ENCODE assay signal across 16 cellular contexts in genomic region chr9:81628897-81629296, GRCh38.
A peak's percentile ranks its signal among the peaks of the same experiment; 100 is the strongest.
DNase-seq lines count a peak whose midpoint lies in the region; ATAC-seq and TF ChIP-seq lines count a peak whose summit lies in the region.
"Had no signal": no experiment of that assay in that cellular context is flagged by ENCODE, and none has a peak within 500 bp of the region (broad histone marks: within the 10 kb centered on the region; RNA-seq: fewer than 3 reads in every experiment).

No MANE protein-coding gene starts in this region.

- peaks cover 89% of the 10 kb centered on the region for H3K79me2 ChIP-seq in GM23338 (replicated peaks; ENCODE audit: insufficient read depth)

- H3K14ac ChIP-seq in mesenchymal stem cell (ENCODE audit: low read length in 2 of 2), result no peak overlapping the region

- no peak overlapping the region for H4K91ac ChIP-seq in mesenchymal stem cell (ENCODE audit: low read length)

- H3K4me3 ChIP-seq in GM23338 (no peak overlapping the region), mesenchymal stem cell (ENCODE audit: insufficient read depth in 1 of 2, low read depth in 1 of 2, low read length in 2 of 2) (no peak overlapping the region)
- H3K4me3 ChIP-seq: HAP-1 had no signal

- H3K27ac Mint-ChIP-seq in GM23338, result peak overlapping the region; percentile 68; the same call in 1 of the 2 replicates

- no peak for ATAC-seq in GM23338
- no peak for ATAC-seq in HG03457 (IDR thresholded peaks at IDR 0.05; ENCODE audit: unreplicated experiment)

- no peaks in the 10 kb centered on the region for H3K9me2 ChIP-seq in GM23338 (ENCODE audit: insufficient read depth)

- H3K9me3 Mint-ChIP-seq in GM23338, result no peaks in the 10 kb centered on the region
- H3K9me3 Mint-ChIP-seq: CD14-positive monocyte had no signal

- H3K36me3 Mint-ChIP-seq in GM23338 (ENCODE audit: low read depth), result peaks cover 37% of the 10 kb centered on the region

- H2AFZ ChIP-seq in GM23338 (no peak overlapping the region), mesenchymal stem cell (ENCODE audit: low read depth, low read length) (no peak overlapping the region)

- no peak overlapping the region for H2BK15ac ChIP-seq in mesenchymal stem cell (ENCODE audit: low read depth, poor library complexity, severe bottlenecking)

- TF ChIP-seq CTCF in GM23338 (conservative IDR thresholded peaks at IDR 0.05; ENCODE audit: low read depth in 2 of 2), result no peak

- no peak for DNase-seq in GM23338 (ENCODE audit: low spot score)
- peak; percentile 85 for DNase-seq in NCI-H69 (lab: John Stamatoyannopoulos, UW)
- no peak for DNase-seq in epithelial cell of prostate (ENCODE audit: low read depth, low spot score)
- DNase-seq in mesenchymal stem cell, result no peak
- DNase-seq in stimulated activated CD4-positive, alpha-beta T cell treated with anti-CD3 and anti-CD28 coated beads, Interleukin-4, amount 100 ng/mL, for 1 hour, result no peak
- DNase-seq in cerebellar nuclear complex (lab: John Stamatoyannopoulos, UW), result no peak
- DNase-seq: DMS153, NCI-H1417, NCI-H2029, NCI-H2171, NCI-H446 treated with DMSO at 0.1 percent for 48 hours, NCI-H774 had no signal

- H3K27me3 ChIP-seq in GM23338 (ENCODE audit: insufficient read depth) (no peaks in the 10 kb centered on the region), mesenchymal stem cell (ENCODE audit: control insufficient read depth in 1 of 2, insufficient read depth in 1 of 2, low read length in 2 of 2) (no peaks in the 10 kb centered on the region)

- H3K27ac ChIP-seq in GM23338 (ENCODE audit: low read depth), result peak overlapping the region; percentile 56
- H3K27ac ChIP-seq in epithelial cell of prostate, result peak overlapping the region; percentile 7
- H3K27ac ChIP-seq in mesenchymal stem cell (ENCODE audit: low read length, poor library complexity, severe bottlenecking), result peak overlapping the region; percentile 6

- H4K8ac ChIP-seq in mesenchymal stem cell (ENCODE audit: low read length), result no peak overlapping the region

- no peaks in the 10 kb centered on the region for H3K9me3 ChIP-seq in mesenchymal stem cell (ENCODE audit: control insufficient read depth, low read length)
- H3K9me3 ChIP-seq: Caco-2, HAP-1 had no signal

- no peak overlapping the region for H3K4me2 ChIP-seq in GM23338
- H3K4me2 ChIP-seq in mesenchymal stem cell (ENCODE audit: low read length, poor library complexity, severe bottlenecking), result no peak overlapping the region

- no peak overlapping the region for H3K4ac ChIP-seq in mesenchymal stem cell (ENCODE audit: low read depth in 1 of 2, low read length in 2 of 2)

- no peak overlapping the region for H2BK5ac ChIP-seq in mesenchymal stem cell (ENCODE audit: low read depth, low read length, poor library complexity, severe bottlenecking)

- peaks cover 21% of the 10 kb centered on the region for H3K4me1 ChIP-seq in GM23338 (ENCODE audit: insufficient read depth)
- H3K4me1 ChIP-seq in mesenchymal stem cell (ENCODE audit: control insufficient read depth, insufficient read depth, low read depth, low read length), result peaks cover 8% of the 10 kb centered on the region
- H3K4me1 ChIP-seq: Caco-2, HAP-1 had no signal

- H3K4me1 Mint-ChIP-seq in GM23338, result peaks cover 51% of the 10 kb centered on the region

- H3K27me3 Mint-ChIP-seq in GM23338 (ENCODE audit: insufficient read depth, low read depth, poor library complexity), result peaks cover 2% of the 10 kb centered on the region

- no peak overlapping the region for H3K4me3 Mint-ChIP-seq in GM23338
- H3K4me3 Mint-ChIP-seq: CD14-positive monocyte had no signal

- no peaks in the 10 kb centered on the region for H3F3A ChIP-seq in GM23338 (replicated peaks; ENCODE audit: low read depth)

- no peak overlapping the region for H2BK12ac ChIP-seq in mesenchymal stem cell (ENCODE audit: low read length in 2 of 2)

- H2AK5ac ChIP-seq in mesenchymal stem cell (ENCODE audit: low read length, severe bottlenecking), result no peak overlapping the region

- H3K79me1 ChIP-seq in mesenchymal stem cell (replicated peaks; ENCODE audit: low read length, poor library complexity, severe bottlenecking), result peaks cover 5% of the 10 kb centered on the region

- no peak overlapping the region for H3K18ac ChIP-seq in mesenchymal stem cell (ENCODE audit: low read depth in 1 of 2, low read length in 2 of 2)

- H2BK120ac ChIP-seq in mesenchymal stem cell (ENCODE audit: low read depth, low read length), result no peak overlapping the region

- H4K20me1 ChIP-seq in GM23338 (replicated peaks; ENCODE audit: insufficient read depth), result peaks cover 20% of the 10 kb centered on the region

- no peak overlapping the region for H3K9ac ChIP-seq in mesenchymal stem cell (ENCODE audit: low read length)

- no peak overlapping the region for H3K23ac ChIP-seq in mesenchymal stem cell (ENCODE audit: low read length in 2 of 2)

- WGBS in mesenchymal stem cell, result 78% methylated on average over 5 of the region's 5 CpGs

- H3K36me3 ChIP-seq in GM23338 (ENCODE audit: insufficient read depth) (peaks cover 16% of the 10 kb centered on the region; the same call in 1 of the 2 replicates), mesenchymal stem cell (ENCODE audit: control insufficient read depth in 1 of 2, insufficient read depth in 2 of 2, low read depth in 1 of 2, low read length in 2 of 2) (peaks cover 4 to 26% of the 10 kb centered on the region in 2 experiments)
- H3K36me3 ChIP-seq: HAP-1 had no signal

TF ChIP-seq in GM23338, 12 proteins besides CTCF, POLR2A, EP300 and RAD21:
- TF ChIP-seq POLR2AphosphoS5 (IDR thresholded peaks at IDR 0.05; ENCODE audit: low read depth), result no peak
- no peak for TF ChIP-seq REST (IDR thresholded peaks at IDR 0.05; ENCODE audit: unreplicated experiment)

Comparison
In these comparisons a context has a peak if more than half of its experiments do, and no peak if none do; other contexts are left out.
1. H3K27ac ChIP-seq: peak in every context shown above with its lines; median percentile 56 in GM23338; 7 in epithelial cell of prostate; 6 in mesenchymal stem cell.